8 cellular contexts compared by ENCODE assay signal in genomic region chr1:145957443-145958319, GRCh38. TPM values are rescaled to one million over a fixed set of nuclear protein-coding genes. Genes with fewer than 3 reads are reported as not detected.
DNase-seq lines count a peak whose midpoint lies in the region; ATAC-seq, FAIRE-seq and TF ChIP-seq lines count a peak whose summit lies in the region.

LIX1L (minus strand) TSS chr1:145958017; CDS start chr1:145957927, 90 bp downstream.

- peaks cover 10 to 21% of the 10 kb centered on the region in 2 donors for H3K4me1 ChIP-seq in kidney (ENCODE audit: control insufficient read depth in 1 of 2, insufficient read depth in 1 of 2, low read depth in 1 of 2, low read length in 2 of 2)

- FAIRE-seq in kidney (lab: Jason Lieb, UNC): peak; percentile 54

- H3K27ac ChIP-seq in kidney (ENCODE audit: low read depth in 2 of 2, low read length in 2 of 2): peak within 1 kb of the TSS; percentile 86 to 91

- intact Hi-C loops in kidney (cut with DNase I): no loop called here

- ATAC-seq in HG03432 (IDR thresholded peaks at IDR 0.05; ENCODE audit: unreplicated experiment): peak; percentile 89

- no peak; the same call in 1 of the 2 replicates for TF ChIP-seq CTCF in AG10803 (conservative IDR thresholded peaks at IDR 0.05; ENCODE audit: low read length)
- TF ChIP-seq CTCF in kidney (IDR thresholded peaks at IDR 0.05; ENCODE audit: borderline replicate concordance, extremely low read depth, insufficient read depth): no peak

- peak; percentile 78 for TF ChIP-seq POLR2A in GM19099 (IDR thresholded peaks at IDR 0.05; ENCODE audit: extremely low read depth, insufficient read length, low read depth)

- DNase-seq in AG10803 (ENCODE audit: low read depth): peak; percentile 96
- DNase-seq in NCI-H510A (lab: John Stamatoyannopoulos, UW): peak; percentile 94
- DNase-seq in activated CD4-positive, alpha-beta T cell treated with anti-CD3 and anti-CD28 coated beads for 1 hour: peak; percentile 90
- DNase-seq in cerebellum (ENCODE audit: low spot score): peak; percentile 98
- DNase-seq in kidney: peak; percentile 98
- peak; percentile 98 for DNase-seq in stimulated activated CD4-positive, alpha-beta T cell treated with anti-CD3 and anti-CD28 coated beads, Interleukin-15, amount 100 ng/mL, for 24 hours

- no peaks in the 10 kb centered on the region for H3K9me3 ChIP-seq in kidney (ENCODE audit: control insufficient read depth in 1 of 2, low read length in 2 of 2)

- H3K4me3 ChIP-seq in AG10803 (ENCODE audit: low read length) (peak within 1 kb of the TSS; percentile 70), kidney (ENCODE audit: low read length in 2 of 2) (peak within 1 kb of the TSS; percentile 76 to 83)

- peak within 1 kb of the TSS; percentile 64 to 76 for H3K9ac ChIP-seq in kidney (ENCODE audit: low read length in 2 of 2)

- no peaks in the 10 kb centered on the region for H3K36me3 ChIP-seq in kidney (ENCODE audit: control insufficient read depth in 1 of 2, insufficient read depth in 2 of 2, low read length in 2 of 2)

RNA-seq across cellular contexts. Expression of gene LIX1L, which starts in this region (rescaled TPM):
- 27.1 TPM for total RNA-seq in cerebellum
- total RNA-seq in kidney: 27.8 TPM
- 10.0 TPM for polyA plus RNA-seq in kidney (ENCODE audit: insufficient read depth, low read depth, low replicate concordance)

Comparison
In these comparisons a context has a peak if more than half of its experiments do, and no peak if none do; other contexts are left out.
1. Peak in every context shown above with its lines: DNase-seq, ATAC-seq, H3K4me3 ChIP-seq and H3K27ac ChIP-seq.